Comparison of ENCODE assay signal across 3 cellular contexts in the genomic region with DNA sequence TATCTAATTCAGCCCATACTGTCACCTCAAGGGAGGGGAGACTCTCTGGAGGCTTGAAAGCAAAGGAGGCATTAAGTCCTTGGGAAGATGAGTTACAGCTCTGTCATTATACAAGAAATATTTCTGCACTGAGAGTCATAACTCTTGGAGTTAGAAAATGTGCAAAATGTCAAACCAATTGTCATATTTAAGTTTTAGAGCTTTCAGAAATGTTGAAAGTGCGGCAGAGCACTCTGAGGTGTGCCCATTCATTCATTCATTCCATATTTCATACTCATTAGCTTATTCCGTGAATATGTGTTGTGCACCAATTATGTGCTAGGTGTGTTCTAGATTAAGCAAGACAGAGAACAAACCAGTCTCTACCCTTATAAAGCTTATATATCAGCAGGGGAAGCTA.
"Had no signal": no experiment of that assay in that cellular context is flagged by ENCODE, and none has a peak within 500 bp of the region (broad histone marks: within the 10 kb centered on the region; RNA-seq: fewer than 3 reads in every experiment).

No MANE protein-coding gene starts in this region.

- ATAC-seq: GM12878 had no signal

- H3K4me3 ChIP-seq: GM12878 had no signal

- DNase-seq: GDM1, GF-D8 had no signal
